Comparison of ENCODE assay signal across 25 cellular contexts in the genomic region with DNA sequence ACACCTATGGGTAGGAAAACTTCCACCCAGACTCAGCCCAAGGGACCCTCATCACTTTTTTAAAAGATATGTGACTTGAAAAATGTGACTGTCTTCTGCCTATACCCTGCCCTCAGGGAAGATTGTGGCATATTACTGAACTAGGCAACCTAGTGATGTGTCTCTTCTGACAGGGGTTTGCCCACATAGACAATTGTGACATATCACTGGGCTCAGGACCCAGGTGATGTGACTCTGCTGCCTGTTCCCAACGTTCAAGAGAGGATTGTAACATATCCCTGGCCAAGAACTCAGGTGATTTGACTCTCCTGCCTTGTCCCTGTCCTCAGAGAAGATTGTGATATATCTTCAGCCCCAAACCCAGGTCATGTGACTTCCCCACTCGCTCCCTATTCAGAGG.
"Had no signal": no experiment of that assay in that cellular context is flagged by ENCODE, and none has a peak within 500 bp of the region (broad histone marks: within the 10 kb centered on the region; RNA-seq: fewer than 3 reads in every experiment).

No MANE protein-coding gene starts in this region.

- H3K9ac ChIP-seq: parathyroid adenoma had no signal

- ATAC-seq: naive thymus-derived CD8-positive, alpha-beta T cell; natural killer cell treated with Interleukin-12 subunit alpha and Interleukin-12 subunit beta and Interleukin-15 and Interleukin-18, amount 100 ng/mL, for 72 hours; psoas muscle; right cardiac atrium; right lobe of liver; stimulated activated effector memory CD8-positive, alpha-beta T cell treated with anti-CD3 and anti-CD28 coated beads, Interleukin-12 subunit alpha, Interleukin-12 subunit beta, amount 100 ng/mL, for 72 hours; stimulated activated naive B cell treated with anti-CD40 and anti-IgM and Interleukin-4, amounts not matched to agents 10 μg/mL and 1 μg/mL and 100 μg/mL, for 72 hours had no signal

- H3K79me2 ChIP-seq: parathyroid adenoma had no signal

- H3K27ac ChIP-seq: neutrophil, ovary, parathyroid adenoma, psoas muscle, right lobe of liver, sigmoid colon, stomach, thoracic aorta, thyroid gland, tibial nerve had no signal

- H3K4me3 ChIP-seq: ovary, psoas muscle, right lobe of liver, sigmoid colon, stomach, thoracic aorta, thyroid gland, tibial nerve had no signal

- DNase-seq: naive B cell; naive thymus-derived CD8-positive, alpha-beta T cell; nephron progenitor cell; nucleus accumbens; ovary; posterior cingulate gyrus; psoas muscle; right cardiac atrium; right lobe of liver; sigmoid colon; small intestine; stimulated activated CD4-positive, alpha-beta T cell treated with anti-CD3 and anti-CD28 coated beads, Interleukin-15, amount 100 ng/mL, for 24 hours; stimulated activated CD4-positive, alpha-beta T cell treated with anti-CD3 and anti-CD28 coated beads, Interleukin-2, amount 100 ng/mL, for 24 hours; stimulated activated CD4-positive, alpha-beta T cell treated with anti-CD3 and anti-CD28 coated beads, Interleukin-2, amount 100 ng/mL, for 48 hours; stimulated activated CD4-positive, alpha-beta T cell treated with anti-CD3 and anti-CD28 coated beads, Interleukin-4, amount 100 ng/mL, for 24 hours; stimulated activated naive B cell treated with anti-CD40 and anti-IgM and Interleukin-4, amounts not matched to agents 10 μg/mL and 1 μg/mL and 100 μg/mL, for 72 hours; stimulated activated naive CD4-positive, alpha-beta T cell treated with Interleukin-2 at 50 U/mL for 16 hours; stomach; thyroid gland had no signal

- H3K36me3 ChIP-seq: neutrophil, ovary, right lobe of liver, sigmoid colon, thoracic aorta, thyroid gland, tibial nerve had no signal

- H2AFZ ChIP-seq: parathyroid adenoma had no signal

- H3K4me1 ChIP-seq: parathyroid adenoma, psoas muscle, right lobe of liver, sigmoid colon, stomach, thyroid gland, tibial nerve had no signal

- H3K27me3 ChIP-seq: neutrophil, ovary, right lobe of liver, sigmoid colon, stomach, thyroid gland, tibial nerve had no signal

- H3K9me3 ChIP-seq: ovary, thyroid gland had no signal
